Comparison of ENCODE assay signal across 8 cellular contexts in the genomic region with DNA sequence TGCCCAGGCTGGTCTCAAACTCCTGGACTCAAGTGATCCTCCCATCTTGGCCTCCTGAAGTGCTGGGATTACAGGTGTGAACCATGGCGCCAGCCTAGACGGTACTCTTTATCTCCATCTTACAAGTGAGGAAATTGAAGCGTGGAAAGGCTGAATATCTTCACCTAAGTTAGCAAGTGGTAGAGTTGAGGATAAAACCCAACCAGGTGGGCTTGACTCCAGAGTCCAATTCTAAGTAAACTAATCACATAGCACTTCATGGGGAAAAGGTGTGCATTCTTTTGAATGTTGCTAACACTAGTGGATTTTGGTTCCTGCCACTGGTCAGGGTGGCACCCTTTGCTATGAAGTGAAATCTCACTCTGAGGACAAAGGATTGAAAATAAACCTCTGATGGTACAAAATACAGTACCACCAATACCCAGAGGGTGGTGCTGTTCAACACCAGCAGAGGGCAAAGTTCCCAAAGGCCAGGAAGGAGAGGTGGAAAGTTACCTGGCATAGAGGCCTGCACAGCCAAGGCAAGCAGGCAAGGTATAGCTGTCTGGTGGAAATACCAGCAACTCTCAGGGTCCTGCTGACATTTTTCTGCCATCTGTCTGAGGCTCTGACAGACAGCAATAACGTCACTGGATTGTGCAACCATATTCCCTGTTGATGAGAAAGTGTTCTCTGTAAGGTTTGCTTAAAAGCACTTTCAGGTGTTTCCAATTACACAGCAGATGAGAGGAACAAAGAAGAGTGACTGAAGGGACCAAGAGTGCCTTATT. TPM values are rescaled to one million over a fixed set of nuclear protein-coding genes. Genes with fewer than 3 reads are reported as not detected.
DNase-seq lines count a peak whose midpoint lies in the region; ATAC-seq and TF ChIP-seq lines count a peak whose summit lies in the region.

No MANE protein-coding gene starts in this region.

- peak overlapping the region; percentile 28 for H3K9ac ChIP-seq in neural cell (ENCODE audit: low read length)

- H3K4me3 ChIP-seq in fibroblast of the aortic adventitia (ENCODE audit: low read depth, low read length) (no peak overlapping the region), neural cell (ENCODE audit: low read length) (no peak overlapping the region)

- H3K4me2 ChIP-seq in neural cell (ENCODE audit: low read length), result no peak overlapping the region

- H3K9me3 ChIP-seq in neural cell (ENCODE audit: low read length), result no peaks in the 10 kb centered on the region

- ATAC-seq in GM21367 (IDR thresholded peaks at IDR 0.05; ENCODE audit: unreplicated experiment) (no peak), HG02642 (IDR thresholded peaks at IDR 0.05; ENCODE audit: poor library complexity, unreplicated experiment) (no peak)

- no peaks in the 10 kb centered on the region for H3K79me2 ChIP-seq in neural cell (replicated peaks; ENCODE audit: insufficient read depth, low read length)

- TF ChIP-seq EP300 in neural cell (conservative IDR thresholded peaks at IDR 0.05; ENCODE audit: poor library complexity, severe bottlenecking), result no peak

- peak; percentile 75 for TF ChIP-seq CTCF in GM12874 (IDR thresholded peaks at IDR 0.05; ENCODE audit: insufficient read depth, low read depth, low read length)
- peak; percentile 88 for TF ChIP-seq CTCF in fibroblast of the aortic adventitia (IDR thresholded peaks at IDR 0.05; ENCODE audit: insufficient read depth, low read length)
- TF ChIP-seq CTCF in neural cell (IDR thresholded peaks at IDR 0.05; ENCODE audit: poor library complexity, severe bottlenecking), result peak; percentile 92

- no peaks in the 10 kb centered on the region for H3K27me3 ChIP-seq in neural cell (ENCODE audit: insufficient read depth, low read depth, low read length)

- no peaks in the 10 kb centered on the region for H3K9me2 ChIP-seq in neural cell (ENCODE audit: insufficient read depth, low read length)

- no peak overlapping the region for H2AFZ ChIP-seq in neural cell (ENCODE audit: low read depth, low read length)

- peak; percentile 86 for TF ChIP-seq RAD21 in neural cell (conservative IDR thresholded peaks at IDR 0.05)

- peak; percentile 67 for DNase-seq in AG20443 (ENCODE audit: low spot score)
- peak; percentile 17 for DNase-seq in NCI-H2107 (lab: John Stamatoyannopoulos, UW)
- peak; percentile 30 for DNase-seq in activated T-cell treated with anti-CD3 and anti-CD28 coated beads for 24 hours (ENCODE audit: low read depth)
- DNase-seq in fibroblast of the aortic adventitia (ENCODE audit: low read depth), result peak; percentile 72

- H3K36me3 ChIP-seq in neural cell (ENCODE audit: insufficient read depth, low read length), result peaks cover 11% of the 10 kb centered on the region

- H3F3A ChIP-seq in neural cell (ENCODE audit: insufficient read depth, low read length, poor library complexity, severe bottlenecking), result no peaks in the 10 kb centered on the region

- no peaks in the 10 kb centered on the region for H4K20me1 ChIP-seq in neural cell (ENCODE audit: insufficient read depth)

- no peak overlapping the region for H3K27ac ChIP-seq in neural cell (ENCODE audit: low read length)

TF ChIP-seq in neural cell, 6 proteins besides CTCF, POLR2A, EP300 and RAD21:
- TF ChIP-seq, protein P1, sequence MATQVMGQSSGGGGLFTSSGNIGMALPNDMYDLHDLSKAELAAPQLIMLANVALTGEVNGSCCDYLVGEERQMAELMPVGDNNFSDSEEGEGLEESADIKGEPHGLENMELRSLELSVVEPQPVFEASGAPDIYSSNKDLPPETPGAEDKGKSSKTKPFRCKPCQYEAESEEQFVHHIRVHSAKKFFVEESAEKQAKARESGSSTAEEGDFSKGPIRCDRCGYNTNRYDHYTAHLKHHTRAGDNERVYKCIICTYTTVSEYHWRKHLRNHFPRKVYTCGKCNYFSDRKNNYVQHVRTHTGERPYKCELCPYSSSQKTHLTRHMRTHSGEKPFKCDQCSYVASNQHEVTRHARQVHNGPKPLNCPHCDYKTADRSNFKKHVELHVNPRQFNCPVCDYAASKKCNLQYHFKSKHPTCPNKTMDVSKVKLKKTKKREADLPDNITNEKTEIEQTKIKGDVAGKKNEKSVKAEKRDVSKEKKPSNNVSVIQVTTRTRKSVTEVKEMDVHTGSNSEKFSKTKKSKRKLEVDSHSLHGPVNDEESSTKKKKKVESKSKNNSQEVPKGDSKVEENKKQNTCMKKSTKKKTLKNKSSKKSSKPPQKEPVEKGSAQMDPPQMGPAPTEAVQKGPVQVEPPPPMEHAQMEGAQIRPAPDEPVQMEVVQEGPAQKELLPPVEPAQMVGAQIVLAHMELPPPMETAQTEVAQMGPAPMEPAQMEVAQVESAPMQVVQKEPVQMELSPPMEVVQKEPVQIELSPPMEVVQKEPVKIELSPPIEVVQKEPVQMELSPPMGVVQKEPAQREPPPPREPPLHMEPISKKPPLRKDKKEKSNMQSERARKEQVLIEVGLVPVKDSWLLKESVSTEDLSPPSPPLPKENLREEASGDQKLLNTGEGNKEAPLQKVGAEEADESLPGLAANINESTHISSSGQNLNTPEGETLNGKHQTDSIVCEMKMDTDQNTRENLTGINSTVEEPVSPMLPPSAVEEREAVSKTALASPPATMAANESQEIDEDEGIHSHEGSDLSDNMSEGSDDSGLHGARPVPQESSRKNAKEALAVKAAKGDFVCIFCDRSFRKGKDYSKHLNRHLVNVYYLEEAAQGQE (IDR thresholded peaks at IDR 0.05; ENCODE audit: borderline replicate concordance), result no peak
- TF ChIP-seq MXI1 (conservative IDR thresholded peaks at IDR 0.05; ENCODE audit: poor library complexity, severe bottlenecking) (peak; percentile 27), SMC3 (conservative IDR thresholded peaks at IDR 0.05; ENCODE audit: poor library complexity) (peak; percentile 89)
TF ChIP-seq in neural cell: peak in this region for 2.

RNA-seq across cellular contexts. Expression of a gene that starts 17.6 kb away (rescaled TPM):
- total RNA-seq in fibroblast of the aortic adventitia (ENCODE audit: low replicate concordance), result 24.9 and 45.5 TPM in 2 replicates
- polyA plus RNA-seq in neural cell, result 31.0 and 34.3 TPM in 2 replicates
- polyA minus RNA-seq in neural cell, result 32.3 and 35.5 TPM in 2 replicates

RNA-seq across cellular contexts. Expression of a gene that starts 17.7 kb away (rescaled TPM):
- 29.8 and 50.3 TPM in 2 replicates for total RNA-seq in fibroblast of the aortic adventitia (ENCODE audit: low replicate concordance)
- polyA plus RNA-seq in neural cell, result 33.5 and 44.6 TPM in 2 replicates
- polyA minus RNA-seq in neural cell, result 25.1 and 27.8 TPM in 2 replicates

RNA-seq across cellular contexts. Expression of a gene that starts 34.7 kb away (rescaled TPM):
- 50.9 and 81.1 TPM in 2 replicates for total RNA-seq in fibroblast of the aortic adventitia (ENCODE audit: low replicate concordance)
- polyA plus RNA-seq in neural cell, result 49.8 and 54.1 TPM in 2 replicates
- 57.4 and 61.4 TPM in 2 replicates for polyA minus RNA-seq in neural cell

RNA-seq across cellular contexts. Expression of a gene that starts 35.2 kb away (rescaled TPM):
- total RNA-seq in fibroblast of the aortic adventitia (ENCODE audit: low replicate concordance), result 22.1 and 35.2 TPM in 2 replicates
- 2.8 and 3.3 TPM in 2 replicates for polyA plus RNA-seq in neural cell
- 1.5 and 2.2 TPM in 2 replicates for polyA minus RNA-seq in neural cell

RNA-seq across cellular contexts. Expression of a gene that starts 37.6 kb away (rescaled TPM):
- total RNA-seq in fibroblast of the aortic adventitia (ENCODE audit: low replicate concordance), result 107 and 362 TPM in 2 replicates
- 195 and 197 TPM in 2 replicates for polyA plus RNA-seq in neural cell
- 136 and 141 TPM in 2 replicates for polyA minus RNA-seq in neural cell

Comparison
In these comparisons a context has a peak if more than half of its experiments do, and no peak if none do; other contexts are left out.
1. DNase-seq: peak in every context shown above with its lines; median percentile 72 in fibroblast of the aortic adventitia; 67 in AG20443; 30 in activated T-cell treated with anti-CD3 and anti-CD28 coated beads for 24 hours; 17 in NCI-H2107.